10 cellular contexts compared by ENCODE assay signal in the genomic region with DNA sequence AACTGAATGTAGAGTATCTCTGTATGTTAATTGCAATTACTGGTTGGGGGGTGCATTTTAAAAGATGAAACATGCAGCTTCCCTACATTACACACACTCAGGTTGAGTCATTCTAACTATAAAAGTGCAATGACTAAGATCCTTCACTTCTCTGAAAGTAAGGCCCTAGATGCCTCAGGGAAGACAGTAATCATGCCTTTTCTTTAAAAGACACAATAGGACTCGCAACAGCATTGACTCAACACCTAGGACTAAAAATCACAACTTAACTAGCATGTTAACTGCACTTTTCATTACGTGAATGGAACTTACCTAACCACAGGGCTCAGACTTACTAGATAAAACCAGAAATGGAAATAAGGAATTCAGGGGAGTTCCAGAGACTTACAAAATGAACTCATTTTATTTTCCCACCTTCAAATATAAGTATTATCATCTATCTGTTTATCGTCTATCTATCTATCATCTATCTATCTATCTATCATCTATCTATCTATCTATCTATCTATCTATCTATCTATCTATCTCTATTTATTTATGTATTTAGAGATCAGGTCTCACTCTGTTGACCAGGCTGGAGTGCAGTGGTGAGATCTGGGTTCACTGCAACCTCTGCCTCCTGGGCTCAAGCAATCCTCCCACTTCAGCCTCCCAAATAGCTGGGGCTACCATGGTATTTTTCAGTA. TPM values are rescaled to one million over a fixed set of nuclear protein-coding genes. Genes with fewer than 3 reads are reported as not detected.
DNase-seq lines count a peak whose midpoint lies in the region; ATAC-seq and TF ChIP-seq lines count a peak whose summit lies in the region.
"Had no signal": no experiment of that assay in that cellular context is flagged by ENCODE, and none has a peak within 500 bp of the region (broad histone marks: within the 10 kb centered on the region; RNA-seq: fewer than 3 reads in every experiment).

No MANE protein-coding gene starts in this region.

- peaks cover 6% of the 10 kb centered on the region for H3K4me1 Mint-ChIP-seq in type B pancreatic cell (ENCODE audit: unreplicated experiment)

- peak; percentile 77 for ATAC-seq in GM21360 (IDR thresholded peaks at IDR 0.05; ENCODE audit: unreplicated experiment)
- peak; percentile 87 for ATAC-seq in HG03520 (IDR thresholded peaks at IDR 0.05; ENCODE audit: unreplicated experiment)

- DNase-seq in Daoy (ENCODE audit: low read depth) (peak; percentile 78), dedifferentiated amniotic fluid mesenchymal stem cell (ENCODE audit: extremely low spot score) (peak; percentile 26), type B pancreatic cell (ENCODE audit: extremely low spot score, unreplicated experiment) (no peak), NCI-H187 (lab: John Stamatoyannopoulos, UW) (no peak)
- no peak for DNase-seq in stimulated activated CD4-positive, alpha-beta T cell treated with anti-CD3 and anti-CD28 coated beads, Interleukin-1b, Interleukin-23, amount 100 ng/mL, for 48 hours
- DNase-seq in stimulated activated CD4-positive, alpha-beta T cell treated with anti-CD3 and anti-CD28 coated beads, Interleukin-4, amount 100 ng/mL, for 1 hour, result no peak

- H3K4me3 Mint-ChIP-seq in type B pancreatic cell, result no peak overlapping the region

- no peaks in the 10 kb centered on the region for H3K27me3 Mint-ChIP-seq in type B pancreatic cell

- no peak for TF ChIP-seq CTCF in type B pancreatic cell (conservative IDR thresholded peaks at IDR 0.05)

- H3K27ac Mint-ChIP-seq in type B pancreatic cell, result no peak overlapping the region

- H3K36me3 Mint-ChIP-seq in type B pancreatic cell, result peaks cover 4% of the 10 kb centered on the region

- H3K9me3 Mint-ChIP-seq in type B pancreatic cell, result peaks cover 3% of the 10 kb centered on the region

RNA-seq across cellular contexts. Expression of a gene that starts 47.8 kb away (rescaled TPM):
- total RNA-seq in Daoy (2014; rRNA removed; shearing (Covaris generic)), result 11.8 and 14.6 TPM in 2 replicates
- total RNA-seq in type B pancreatic cell (ENCODE audit: low replicate concordance), result 15.7 and 24.8 TPM in 2 replicates

RNA-seq across cellular contexts. Expression of a gene that starts 47.8 kb away (rescaled TPM):
- total RNA-seq in Daoy (2014; rRNA removed; shearing (Covaris generic)), result 44.6 and 48.8 TPM in 2 replicates
- 13.1 and 25.6 TPM in 2 replicates for total RNA-seq in type B pancreatic cell (ENCODE audit: low replicate concordance)

RNA-seq across cellular contexts. Expression of a gene that starts 59.7 kb away (rescaled TPM):
- total RNA-seq in Daoy (2014; rRNA removed; shearing (Covaris generic)), result not detected in 2 replicates
- total RNA-seq in type B pancreatic cell (ENCODE audit: low replicate concordance), result not detected in 2 replicates
- total RNA-seq: epithelial cell of proximal tubule, skeletal muscle tissue had no signal

Comparison
In these comparisons a context has a peak if more than half of its experiments do, and no peak if none do; other contexts are left out.
1. DNase-seq: peak in Daoy (single experiment) and dedifferentiated amniotic fluid mesenchymal stem cell (single experiment); none in stimulated activated CD4-positive, alpha-beta T cell treated with anti-CD3 and anti-CD28 coated beads, Interleukin-1b, Interleukin-23, amount 100 ng/mL, for 48 hours (single experiment), type B pancreatic cell (single experiment), stimulated activated CD4-positive, alpha-beta T cell treated with anti-CD3 and anti-CD28 coated beads, Interleukin-4, amount 100 ng/mL, for 1 hour (single experiment) and NCI-H187 (0 of 2).